29 cellular contexts compared by ENCODE assay signal in the genomic region with DNA sequence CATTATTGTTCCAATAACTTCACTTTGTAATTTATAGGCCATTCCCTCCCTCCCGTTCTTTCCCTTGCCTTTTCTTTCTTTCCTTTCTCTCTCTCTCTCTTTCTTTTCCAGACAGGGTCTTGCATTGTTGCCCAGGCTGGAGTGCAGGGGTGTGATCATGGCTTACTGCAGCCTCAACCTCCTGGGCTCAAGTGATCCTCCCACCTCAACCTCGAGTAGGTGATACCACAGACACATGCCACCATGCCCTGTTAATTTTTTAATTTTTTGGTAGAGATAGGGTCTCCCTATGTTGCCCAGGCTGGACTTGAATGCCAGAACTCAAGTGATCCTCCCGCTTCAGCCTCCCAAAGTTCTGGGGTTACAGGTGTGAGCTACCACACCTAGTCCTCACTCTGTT.
"Had no signal": no experiment of that assay in that cellular context is flagged by ENCODE, and none has a peak within 500 bp of the region (broad histone marks: within the 10 kb centered on the region; RNA-seq: fewer than 3 reads in every experiment).

No MANE protein-coding gene starts in this region.

- DNase-seq: hypothalamus; immature natural killer cell; kidney; left colon; left lung; mesendoderm; naive B cell; natural killer cell; nephron progenitor cell; ovary; retina; stimulated activated CD4-positive, alpha-beta T cell treated with anti-CD3 and anti-CD28 coated beads, Interleukin-12 subunit alpha, Interleukin-12 subunit beta, amount 100 ng/mL, for 4 hours; stimulated activated CD4-positive, alpha-beta T cell treated with anti-CD3 and anti-CD28 coated beads, Interleukin-15, amount 100 ng/mL, for 24 hours; stimulated activated CD4-positive, alpha-beta T cell treated with anti-CD3 and anti-CD28 coated beads, Interleukin-2, amount 100 ng/mL, for 24 hours; stimulated activated CD4-positive, alpha-beta T cell treated with anti-CD3 and anti-CD28 coated beads, Interleukin-4, amount 100 ng/mL, for 1 hour; stimulated activated naive B cell treated with anti-CD40 and anti-IgM and Interleukin-4, amounts not matched to agents 10 μg/mL and 1 μg/mL and 100 μg/mL, for 72 hours; stimulated activated naive CD8-positive, alpha-beta T cell treated with anti-CD3 and anti-CD28 coated beads, Interleukin-15, Interleukin-2, amounts not matched to agents 100 U/mL and 50 U/mL, for 24 hours; stomach; testis; thyroid gland; transverse colon; upper lobe of left lung had no signal

- H3K9me3 Mint-ChIP-seq: immature natural killer cell; mesothelial cell of epicardium; naive B cell; natural killer cell; nephron progenitor cell; stimulated activated naive B cell treated with anti-CD40 and anti-IgM and Interleukin-4, amounts not matched to agents 10 μg/mL and 1 μg/mL and 100 μg/mL, for 72 hours had no signal

- H3K36me3 Mint-ChIP-seq: immature natural killer cell, naive B cell, natural killer cell had no signal

- H3K4me3 Mint-ChIP-seq: immature natural killer cell; mesothelial cell of epicardium; natural killer cell; nephron progenitor cell; stimulated activated naive B cell treated with anti-CD40 and anti-IgM and Interleukin-4, amounts not matched to agents 10 μg/mL and 1 μg/mL and 100 μg/mL, for 72 hours had no signal

- H3K27ac Mint-ChIP-seq: immature natural killer cell; mesothelial cell of epicardium; naive B cell; natural killer cell; nephron progenitor cell; stimulated activated naive B cell treated with anti-CD40 and anti-IgM and Interleukin-4, amounts not matched to agents 10 μg/mL and 1 μg/mL and 100 μg/mL, for 72 hours had no signal

- H3K4me3 ChIP-seq: left lung, lung, ovary, prostate gland, skin epidermis, stomach, testis, thyroid gland, transverse colon, upper lobe of left lung, vagina had no signal

- H3K27me3 Mint-ChIP-seq: naive B cell; stimulated activated naive B cell treated with anti-CD40 and anti-IgM and Interleukin-4, amounts not matched to agents 10 μg/mL and 1 μg/mL and 100 μg/mL, for 72 hours had no signal

- H3K27me3 ChIP-seq: left lung, ovary, stomach, testis, thyroid gland, transverse colon, upper lobe of left lung, vagina had no signal

- H3K27ac ChIP-seq: left lung, ovary, prostate gland, skin epidermis, stomach, testis, thyroid gland, transverse colon, upper lobe of left lung, vagina had no signal

- H3K4me1 Mint-ChIP-seq: immature natural killer cell, mesothelial cell of epicardium, natural killer cell had no signal

- H3K4me1 ChIP-seq: left lung, prostate gland, testis, vagina had no signal

- H3K9me3 ChIP-seq: left lung, ovary, prostate gland, stomach, testis, thyroid gland, transverse colon, upper lobe of left lung, vagina had no signal

- H3K36me3 ChIP-seq: left lung, ovary, prostate gland, thyroid gland, transverse colon, upper lobe of left lung, vagina had no signal

- ATAC-seq: left colon; left lung; natural killer cell; right cardiac atrium; sciatic nerve; stimulated activated naive B cell treated with anti-CD40 and anti-IgM and Interleukin-4, amounts not matched to agents 10 μg/mL and 1 μg/mL and 100 μg/mL, for 72 hours; stimulated activated naive CD8-positive, alpha-beta T cell treated with anti-CD3 and anti-CD28 coated beads, Interleukin-15, Interleukin-2, amounts not matched to agents 100 U/mL and 50 U/mL, for 24 hours had no signal
